Comparison of ENCODE assay signal across 10 cellular contexts in the genomic region with DNA sequence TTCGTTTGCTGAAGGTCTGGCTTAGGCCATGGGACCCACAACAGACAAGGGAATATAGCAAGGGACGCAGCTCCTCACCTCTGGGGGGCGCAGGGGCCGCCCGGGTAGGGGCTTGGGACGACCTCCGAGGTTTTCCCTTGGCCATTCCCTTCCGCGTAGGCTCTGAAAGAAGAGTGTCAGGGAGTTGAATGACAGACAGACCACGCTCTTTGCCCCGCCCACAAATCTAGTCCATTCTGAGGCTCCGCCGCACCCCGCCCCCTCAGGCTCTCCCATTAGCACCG. TPM values are rescaled to one million over a fixed set of nuclear protein-coding genes. Genes with fewer than 3 reads are reported as not detected.
DNase-seq lines count a peak whose midpoint lies in the region; TF ChIP-seq lines count a peak whose summit lies in the region.
"Had no signal": no experiment of that assay in that cellular context is flagged by ENCODE, and none has a peak within 500 bp of the region (broad histone marks: within the 10 kb centered on the region; RNA-seq: fewer than 3 reads in every experiment).

No MANE protein-coding gene starts in this region.

- H3K4me1 ChIP-seq in ES-I3 (ENCODE audit: insufficient read depth, low read length): no peaks in the 10 kb centered on the region; the same call in 1 of the 2 replicates
- H3K4me1 ChIP-seq in hepatocyte (ENCODE audit: insufficient read depth): peaks cover 6% of the 10 kb centered on the region

- no peaks in the 10 kb centered on the region for H3K27me3 ChIP-seq in hepatocyte

- H2AFZ ChIP-seq in hepatocyte: peak overlapping the region; percentile 54

- H3K4me3 ChIP-seq in WI38 (ENCODE audit: low read depth, low read length) (peak overlapping the region; percentile 57), hepatocyte (no peak overlapping the region), retinal pigment epithelial cell (ENCODE audit: low read length) (peak overlapping the region; percentile 30)

- H3K79me2 ChIP-seq in hepatocyte: peaks cover 9% of the 10 kb centered on the region

- peak overlapping the region; percentile 31; the same call in 1 of the 2 replicates for H3K9ac ChIP-seq in ES-I3 (ENCODE audit: low read depth, low read length)

- WGBS in hepatocyte (ENCODE audit: low lambda C conversion rate, missing lambda C conversion rate): 2% methylated on average over 15 of the region's 15 CpGs

- H3K9me2 ChIP-seq in hepatocyte (replicated peaks; ENCODE audit: insufficient read depth): no peaks in the 10 kb centered on the region

- TF ChIP-seq CTCF in WI38 (IDR thresholded peaks at IDR 0.05; ENCODE audit: low read depth, low read length): no peak
- peak; percentile 38 for TF ChIP-seq CTCF in hepatocyte (IDR thresholded peaks at IDR 0.05; ENCODE audit: poor library complexity)
- peak; percentile 32 for TF ChIP-seq CTCF in retinal pigment epithelial cell (conservative IDR thresholded peaks at IDR 0.05; ENCODE audit: low read depth, low read length)

- no peaks in the 10 kb centered on the region; the same call in 1 of the 2 replicates for H3K36me3 ChIP-seq in ES-I3 (ENCODE audit: insufficient read depth, low read length)
- no peaks in the 10 kb centered on the region for H3K36me3 ChIP-seq in hepatocyte (replicated peaks; ENCODE audit: insufficient read depth, low read depth)

- H4K20me1 ChIP-seq in hepatocyte (ENCODE audit: insufficient read depth, poor library complexity, severe bottlenecking): no peaks in the 10 kb centered on the region

- H3K9me3 ChIP-seq in ES-I3 (ENCODE audit: control insufficient read depth, insufficient read depth, low read length) (no peaks in the 10 kb centered on the region), hepatocyte (ENCODE audit: low read depth) (no peaks in the 10 kb centered on the region)

- DNase-seq in hepatocyte (ENCODE audit: low spot score) (no peak), retinal pigment epithelial cell (ENCODE audit: low read depth) (no peak), LoVo (ENCODE audit: low spot score) (no peak), NCI-H510A treated with DMSO at 0.1 percent for 48 hours (lab: John Stamatoyannopoulos, UW) (no peak), NCI-H748 treated with DMSO at 0.1 percent for 48 hours (lab: John Stamatoyannopoulos, UW) (no peak), COR-L47 (lab: John Stamatoyannopoulos, UW) (no peak)
- DNase-seq: activated T-cell treated with anti-CD3 and anti-CD28 coated beads, Interleukin-2, amount 50 U/mL, for 1 hour had no signal

- H3K27ac ChIP-seq in hepatocyte: peak overlapping the region; percentile 76

- H3K4me2 ChIP-seq in hepatocyte: peak overlapping the region; percentile 74

RNA-seq across cellular contexts. Expression of a gene that starts 11.4 kb away (rescaled TPM):
- total RNA-seq in hepatocyte: 3.8 and 5.7 TPM in 2 replicates
- 54.2 and 54.3 TPM in 2 replicates for polyA plus RNA-seq in hepatocyte

RNA-seq across cellular contexts. Expression of a gene that starts 22.9 kb away (rescaled TPM):
- 0.44 and 0.73 TPM in 2 replicates for total RNA-seq in hepatocyte
- 0.48 and 0.91 TPM in 2 replicates for polyA plus RNA-seq in hepatocyte
- total RNA-seq: glomerular endothelial cell had no signal

RNA-seq across cellular contexts. Expression of a gene that starts 51.9 kb away (rescaled TPM):
- total RNA-seq in hepatocyte: 0.13 and 0.92 TPM in 2 replicates
- polyA plus RNA-seq in hepatocyte: 1.0 and 3.1 TPM in 2 replicates
